ENCODE assay signal across 8 cellular contexts in genomic region chr2:186486651-186487647, GRCh38. TPM values are rescaled to one million over a fixed set of nuclear protein-coding genes. Genes with fewer than 3 reads are reported as not detected.
DNase-seq lines count a peak whose midpoint lies in the region; ATAC-seq and TF ChIP-seq lines count a peak whose summit lies in the region.

No MANE protein-coding gene starts in this region.

- H3K9me3 ChIP-seq in Loucy (ENCODE audit: insufficient read depth, low read depth, low read length) = no peaks in the 10 kb centered on the region
- no peaks in the 10 kb centered on the region for H3K9me3 ChIP-seq in adrenal gland (replicated peaks in 1 of 3)

- H3K4me2 ChIP-seq in Loucy (ENCODE audit: low read depth, low read length, poor library complexity, severe bottlenecking) = peak overlapping the region; percentile 91

- no peaks in the 10 kb centered on the region for H3K27me3 Mint-ChIP-seq in stimulated activated memory B cell treated with anti-CD40 and anti-IgM and Interleukin-4, amounts not matched to agents 10 μg/mL and 1 μg/mL and 100 μg/mL, for 72 hours

- H3K9ac ChIP-seq in Loucy (ENCODE audit: low read depth, low read length, poor library complexity, severe bottlenecking) = peak overlapping the region; percentile 86

- ATAC-seq in stimulated activated memory B cell treated with anti-CD40 and anti-IgM and Interleukin-4, amounts not matched to agents 10 μg/mL and 1 μg/mL and 100 μg/mL, for 72 hours = no peak

- H3K36me3 ChIP-seq in Loucy (ENCODE audit: insufficient read depth, low read length) = no peaks in the 10 kb centered on the region
- H3K36me3 ChIP-seq in adrenal gland (replicated peaks in 1 of 2) = no peaks in the 10 kb centered on the region

- 1% methylated on average over 31 of the region's 31 CpGs for WGBS in adrenal gland, 4 donors

- peaks cover 81% of the 10 kb centered on the region for H3K79me2 ChIP-seq in Loucy (ENCODE audit: insufficient read depth, low read length)

- H3K9me3 Mint-ChIP-seq in stimulated activated memory B cell treated with anti-CD40 and anti-IgM and Interleukin-4, amounts not matched to agents 10 μg/mL and 1 μg/mL and 100 μg/mL, for 72 hours = no peaks in the 10 kb centered on the region

- H2AFZ ChIP-seq in Loucy (ENCODE audit: low read length) = peak overlapping the region; percentile 87

- peaks cover 55% of the 10 kb centered on the region for H4K20me1 ChIP-seq in Loucy (ENCODE audit: insufficient read depth, low read length, poor library complexity, severe bottlenecking)

- H3K27ac Mint-ChIP-seq in stimulated activated memory B cell treated with anti-CD40 and anti-IgM and Interleukin-4, amounts not matched to agents 10 μg/mL and 1 μg/mL and 100 μg/mL, for 72 hours = peak overlapping the region; percentile 94

- peak overlapping the region; percentile 86 for H3K4me3 Mint-ChIP-seq in stimulated activated memory B cell treated with anti-CD40 and anti-IgM and Interleukin-4, amounts not matched to agents 10 μg/mL and 1 μg/mL and 100 μg/mL, for 72 hours

- DNase-seq in DMS79 treated with DMSO at 0.1 percent for 48 hours (lab: John Stamatoyannopoulos, UW) (peak; percentile 22), DMS79 (lab: John Stamatoyannopoulos, UW) (no peak), adrenal gland (no peak), inferior parietal cortex (ENCODE audit: extremely low spot score) (peak; percentile 22), kidney glomerular epithelial cell (lab: John Stamatoyannopoulos, UW) (no peak)
- no peak for DNase-seq in activated CD4-positive, CD25-positive, alpha-beta regulatory T cell (lab: John Stamatoyannopoulos, UW)

- H3K4me3 ChIP-seq in Loucy (ENCODE audit: low read length, poor library complexity, severe bottlenecking) = peak overlapping the region; percentile 98
- H3K4me3 ChIP-seq in adrenal gland = peak overlapping the region; percentile 73 to 94 (median 89)

- TF ChIP-seq CTCF in Loucy (conservative IDR thresholded peaks at IDR 0.05; ENCODE audit: low read length) = no peak
- TF ChIP-seq CTCF in adrenal gland (IDR thresholded peaks at IDR 0.05) = no peak

- TF ChIP-seq POLR2A in adrenal gland (IDR thresholded peaks at IDR 0.05) = no peak

- H3K9me2 ChIP-seq in Loucy (replicated peaks; ENCODE audit: low read depth, low read length) = no peaks in the 10 kb centered on the region

- H3K27me3 ChIP-seq in Loucy (ENCODE audit: insufficient read depth, low read length, poor library complexity, severe bottlenecking) (no peaks in the 10 kb centered on the region), adrenal gland (no peaks in the 10 kb centered on the region)

- H3K4me1 ChIP-seq in Loucy (ENCODE audit: insufficient read depth, low read length, poor library complexity, severe bottlenecking) (peaks cover 72% of the 10 kb centered on the region), adrenal gland (replicated peaks in 1 of 2) (peaks cover 4 to 62% of the 10 kb centered on the region in 2 donors)

- H3K27ac ChIP-seq in adrenal gland = peak overlapping the region; percentile 87 to 96 (median 94)

- H3F3A ChIP-seq in Loucy (ENCODE audit: low read depth) = no peaks in the 10 kb centered on the region

- peaks cover 21% of the 10 kb centered on the region for H3K36me3 Mint-ChIP-seq in stimulated activated memory B cell treated with anti-CD40 and anti-IgM and Interleukin-4, amounts not matched to agents 10 μg/mL and 1 μg/mL and 100 μg/mL, for 72 hours

- intact Hi-C loops in adrenal gland (cut with DNase I) = no loop called here

- peaks cover 61% of the 10 kb centered on the region for H3K4me1 Mint-ChIP-seq in stimulated activated memory B cell treated with anti-CD40 and anti-IgM and Interleukin-4, amounts not matched to agents 10 μg/mL and 1 μg/mL and 100 μg/mL, for 72 hours

RNA-seq across cellular contexts. Expression of gene ZC3H15, which starts 0.9 kb away (rescaled TPM):
- 10 to 100 TPM; 40.0 to 84.2 (median 54.5) TPM for total RNA-seq in adrenal gland
- polyA plus RNA-seq in adrenal gland = 100 to 1,000 TPM in 1 of 3 donors, 10 to 100 TPM in 2; 48.3 to 191 (median 51.4) TPM

Comparison
In these comparisons a context has a peak if more than half of its experiments do, and no peak if none do; other contexts are left out.
1. DNase-seq: peak in DMS79 treated with DMSO at 0.1 percent for 48 hours (single experiment) and inferior parietal cortex (single experiment); none in DMS79 (single experiment), adrenal gland (0 of 7), activated CD4-positive, CD25-positive, alpha-beta regulatory T cell (0 of 4) and kidney glomerular epithelial cell (single experiment).